Comparison of ENCODE assay signal across 17 cellular contexts in genomic region chr17:79936661-79937434, GRCh38.
DNase-seq lines count a peak whose midpoint lies in the region; ATAC-seq and TF ChIP-seq lines count a peak whose summit lies in the region.
"Had no signal": no experiment of that assay in that cellular context is flagged by ENCODE, and none has a peak within 500 bp of the region (broad histone marks: within the 10 kb centered on the region; RNA-seq: fewer than 3 reads in every experiment).

No MANE protein-coding gene starts in this region.

- no peaks in the 10 kb centered on the region for H3K36me3 Mint-ChIP-seq in activated naive CD4-positive, alpha-beta T cell treated with anti-CD3 and anti-CD28 coated beads, Interleukin-2, amount 10 ng/mL, durations not matched to agents 7 days and 5 days
- H3K36me3 Mint-ChIP-seq in activated CD8-positive, alpha-beta T cell treated with anti-CD3 and anti-CD28 coated beads, Interleukin-2, amount 10 ng/mL, durations not matched to agents 7 days and 5 days (ENCODE audit: low read depth) = no peaks in the 10 kb centered on the region

- no peaks in the 10 kb centered on the region for H3K9me3 Mint-ChIP-seq in activated naive CD4-positive, alpha-beta T cell treated with anti-CD3 and anti-CD28 coated beads, Interleukin-2, amount 10 ng/mL, durations not matched to agents 7 days and 5 days
- no peaks in the 10 kb centered on the region for H3K9me3 Mint-ChIP-seq in activated CD8-positive, alpha-beta T cell treated with anti-CD3 and anti-CD28 coated beads, Interleukin-2, amount 10 ng/mL, durations not matched to agents 7 days and 5 days (ENCODE audit: insufficient read depth)
- H3K9me3 Mint-ChIP-seq: T-helper 2 cell treated with Interferon-gamma antibody and Interleukin-4, amounts not matched to agents 5 μg/mL and 100 μg/mL, for 36 hours had no signal

- POLR2A ChIA-PET in activated CD8-positive, alpha-beta T cell treated with anti-CD3 and anti-CD28 coated beads, Interleukin-2, amount 10 ng/mL, durations not matched to agents 7 days and 5 days (lab: Charles Lee) = no interaction called here

- no peak for TF ChIP-seq POLR2A in spleen (IDR thresholded peaks at IDR 0.05)

- H3K36me3 ChIP-seq in KOPT-K1 (ENCODE audit: insufficient read depth, low read length) (no peaks in the 10 kb centered on the region), spleen (peaks cover 0 to 33% (median 3%) of the 10 kb centered on the region in 6 donors)
- H3K36me3 ChIP-seq: prostate gland, uterus had no signal

- TF ChIP-seq CTCF in spleen (IDR thresholded peaks at IDR 0.05 in 8 of 11, conservative IDR thresholded peaks at IDR 0.05 in 3 of 11) = no peak

- peaks cover 49% of the 10 kb centered on the region for H3K4me1 Mint-ChIP-seq in activated naive CD4-positive, alpha-beta T cell treated with anti-CD3 and anti-CD28 coated beads, Interleukin-2, amount 10 ng/mL, durations not matched to agents 7 days and 5 days
- H3K4me1 Mint-ChIP-seq in activated CD8-positive, alpha-beta T cell treated with anti-CD3 and anti-CD28 coated beads, Interleukin-2, amount 10 ng/mL, durations not matched to agents 7 days and 5 days (ENCODE audit: low read depth) = peaks cover 57% of the 10 kb centered on the region

- H3K9me3 ChIP-seq in KOPT-K1 (ENCODE audit: insufficient read depth, low read length, poor library complexity, severe bottlenecking) (no peaks in the 10 kb centered on the region), spleen (no peaks in the 10 kb centered on the region)
- H3K9me3 ChIP-seq: Peyer's patch, prostate gland, uterus had no signal

- H3K27me3 ChIP-seq in spleen (replicated peaks in 1 of 7) = peaks cover 0 to 47% (median 2%) of the 10 kb centered on the region in 7 donors
- H3K27me3 ChIP-seq: Peyer's patch, uterus had no signal

- CTCF ChIA-PET in activated naive CD4-positive, alpha-beta T cell treated with anti-CD3 and anti-CD28 coated beads, Interleukin-2, amount 10 ng/mL, durations not matched to agents 7 days and 5 days (lab: Charles Lee) = no interaction called here
- CTCF ChIA-PET in activated CD8-positive, alpha-beta T cell treated with anti-CD3 and anti-CD28 coated beads, Interleukin-2, amount 10 ng/mL, durations not matched to agents 7 days and 5 days (lab: Charles Lee) = interaction anchor here (0.8 to 1.5 kb wide), 2 partner anchors 13 to 34 kb away, joined by 3 to 4 read pairs; no protein-coding TSS in a partner anchor

- no peak for ATAC-seq in activated CD8-positive, alpha-beta T cell treated with anti-CD3 and anti-CD28 coated beads, Interleukin-2, amount 10 ng/mL, durations not matched to agents 7 days and 5 days
- ATAC-seq in GM18498 (IDR thresholded peaks at IDR 0.05; ENCODE audit: unreplicated experiment) (no peak), HG03469 (IDR thresholded peaks at IDR 0.05; ENCODE audit: unreplicated experiment) (no peak)

- H3K4me1 ChIP-seq in spleen = peaks cover 2 to 35% (median 26%) of the 10 kb centered on the region in 6 donors
- H3K4me1 ChIP-seq: prostate gland, uterus had no signal

- peak overlapping the region in 1 of 8 donors; percentile 37 for H3K4me3 ChIP-seq in spleen
- H3K4me3 ChIP-seq: Peyer's patch, prostate gland, uterus had no signal

- peaks cover 82% of the 10 kb centered on the region for H3K27me3 Mint-ChIP-seq in activated naive CD4-positive, alpha-beta T cell treated with anti-CD3 and anti-CD28 coated beads, Interleukin-2, amount 10 ng/mL, durations not matched to agents 7 days and 5 days
- peaks cover 14% of the 10 kb centered on the region for H3K27me3 Mint-ChIP-seq in activated CD8-positive, alpha-beta T cell treated with anti-CD3 and anti-CD28 coated beads, Interleukin-2, amount 10 ng/mL, durations not matched to agents 7 days and 5 days (ENCODE audit: low read depth)

- intact Hi-C loops in spleen (cut with DNase I; ENCODE audit: low total_unique reads) = no loop called here

- peak overlapping the region; percentile 45 for H3K4me3 Mint-ChIP-seq in activated naive CD4-positive, alpha-beta T cell treated with anti-CD3 and anti-CD28 coated beads, Interleukin-2, amount 10 ng/mL, durations not matched to agents 7 days and 5 days
- H3K4me3 Mint-ChIP-seq in activated CD8-positive, alpha-beta T cell treated with anti-CD3 and anti-CD28 coated beads, Interleukin-2, amount 10 ng/mL, durations not matched to agents 7 days and 5 days = peak overlapping the region; percentile 54
- H3K4me3 Mint-ChIP-seq: T-helper 2 cell treated with Interferon-gamma antibody and Interleukin-4, amounts not matched to agents 5 μg/mL and 100 μg/mL, for 36 hours had no signal

- no peak for DNase-seq in activated naive CD4-positive, alpha-beta T cell treated with anti-CD3 and anti-CD28 coated beads, Interleukin-2, amount 10 ng/mL, durations not matched to agents 7 days and 5 days
- DNase-seq in activated naive CD4-positive, alpha-beta T cell treated with Interleukin-2 at 50 U/mL for 16 hours = no peak
- no peak for DNase-seq in activated CD8-positive, alpha-beta T cell treated with anti-CD3 and anti-CD28 coated beads, Interleukin-2, amount 10 ng/mL, durations not matched to agents 7 days and 5 days
- peak; percentile 83 for DNase-seq in spleen
- DNase-seq in central memory CD4-positive, alpha-beta T cell = no peak
- DNase-seq: activated CD8-positive, alpha-beta memory T cell treated with anti-CD3 and anti-CD28 coated beads for 24 hours; HCEC 1CT; IMR-90; midbrain; NCI-H2029; uterus had no signal

- H3K27ac ChIP-seq in KOPT-K1 (ENCODE audit: low read depth, low read length, poor library complexity, severe bottlenecking) = peak overlapping the region; percentile 20
- peak overlapping the region in 3 of 8 donors; percentile 38 to 76 (median 52) for H3K27ac ChIP-seq in spleen
- H3K27ac ChIP-seq: prostate gland, uterus had no signal

- WGBS in spleen, 5 donors = 26 to 42% (median 40%) methylated on average over 10 to 17 of the region's 17 CpGs

- peak overlapping the region; percentile 52 for H3K27ac Mint-ChIP-seq in activated naive CD4-positive, alpha-beta T cell treated with anti-CD3 and anti-CD28 coated beads, Interleukin-2, amount 10 ng/mL, durations not matched to agents 7 days and 5 days
- peak overlapping the region; percentile 83 for H3K27ac Mint-ChIP-seq in activated CD8-positive, alpha-beta T cell treated with anti-CD3 and anti-CD28 coated beads, Interleukin-2, amount 10 ng/mL, durations not matched to agents 7 days and 5 days
- H3K27ac Mint-ChIP-seq: T-helper 2 cell treated with Interferon-gamma antibody and Interleukin-4, amounts not matched to agents 5 μg/mL and 100 μg/mL, for 36 hours had no signal
